15 cellular contexts compared by ENCODE assay signal in the genomic region with DNA sequence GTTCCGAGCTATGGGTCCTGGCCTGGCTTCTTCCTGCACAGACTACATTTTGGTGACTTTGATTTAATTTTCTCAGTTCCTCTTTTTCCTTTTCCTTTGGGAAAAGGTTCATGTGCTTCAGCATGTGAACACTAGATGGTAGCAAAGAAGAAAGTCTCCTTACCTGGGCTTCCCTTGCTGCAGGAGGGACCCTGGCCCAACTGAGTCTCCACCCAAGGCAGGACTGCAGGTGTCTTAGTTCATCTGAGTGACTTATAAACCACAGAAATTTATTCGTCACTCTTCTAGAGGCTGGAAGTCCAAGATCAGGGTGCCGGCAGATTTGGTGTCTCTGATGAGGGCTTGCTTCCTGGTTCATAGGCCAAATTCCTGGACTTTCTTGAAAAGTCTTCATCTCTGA.
DNase-seq lines count a peak whose midpoint lies in the region; ATAC-seq, FAIRE-seq and TF ChIP-seq lines count a peak whose summit lies in the region.
"Had no signal": no experiment of that assay in that cellular context is flagged by ENCODE, and none has a peak within 500 bp of the region (broad histone marks: within the 10 kb centered on the region; RNA-seq: fewer than 3 reads in every experiment).

No MANE protein-coding gene starts in this region.

- WGBS in H9 (ENCODE audit: extremely low coverage, insufficient read length, low lambda C conversion rate), result no CpG with 5 or more reads among the region's 3 CpGs

- H3K23me2 ChIP-seq in H9 (ENCODE audit: insufficient read length, low read depth, low read length, poor library complexity, severe bottlenecking), result no peaks in the 10 kb centered on the region

- no peak overlapping the region for H4K5ac ChIP-seq in H9 (ENCODE audit: insufficient read length, low read depth, low read length)

- H2AFZ ChIP-seq in H9 (ENCODE audit: low read length), result no peak overlapping the region

- FAIRE-seq in D721Med (lab: Jason Lieb, UNC), result no peak
- FAIRE-seq: G401.6 had no signal

- no peaks in the 10 kb centered on the region for H3K4me1 Mint-ChIP-seq in H9

- H3K4me3 ChIP-seq in BLaER1, result no peak overlapping the region
- H3K4me3 ChIP-seq: HAP-1, stomach had no signal

- CTCF ChIA-PET in RWPE1 (lab: Yijun Ruan, JAX), result interaction anchor here (0.6 to 0.7 kb wide), 2 partner anchors 15 to 425 kb away, joined by 3 to 4 read pairs; no protein-coding TSS in a partner anchor

- no peak overlapping the region for H2BK5ac ChIP-seq in H9 (ENCODE audit: insufficient read length, low read length)

- H3K27ac ChIP-seq in BLaER1 (no peak overlapping the region), H9 (ENCODE audit: insufficient read length, low read depth, low read length) (no peak overlapping the region), RWPE1 (no peak overlapping the region)
- H3K27ac ChIP-seq: stomach had no signal

- no peak overlapping the region for H3T11ph ChIP-seq in H9 (ENCODE audit: low read length)

- no peak overlapping the region for H2BK12ac ChIP-seq in H9 (ENCODE audit: insufficient read length, low read depth, low read length)

- no peak overlapping the region for H4K91ac ChIP-seq in H9 (ENCODE audit: insufficient read length, low read depth, low read length)

- H4K20me1 ChIP-seq in BLaER1, result peaks cover 100% of the 10 kb centered on the region
- H4K20me1 ChIP-seq in H9 (ENCODE audit: control insufficient read depth, insufficient read depth, insufficient read length), result no peaks in the 10 kb centered on the region

- no peak overlapping the region for H3K18ac ChIP-seq in H9 (ENCODE audit: insufficient read length, low read depth, low read length)

- POLR2A ChIA-PET in RWPE1 (lab: Yijun Ruan, JAX; ENCODE audit: low non-redundant PET), result no interaction called here

- H3K79me1 ChIP-seq in H9 (ENCODE audit: insufficient read depth, low read depth, low read length, poor library complexity, severe bottlenecking), result no peaks in the 10 kb centered on the region

- H3K4me1 ChIP-seq in BLaER1, result peaks cover 92% of the 10 kb centered on the region
- no peaks in the 10 kb centered on the region for H3K4me1 ChIP-seq in H9 (ENCODE audit: insufficient read depth, low read length)
- H3K4me1 ChIP-seq: HAP-1 had no signal

- no peak for DNase-seq in H9
- DNase-seq in RWPE1 (ENCODE audit: low spot score), result peak; percentile 67
- peak; percentile 71 for DNase-seq in iPS-NIHi7 (ENCODE audit: extremely low spot score)
- DNase-seq in D721Med (ENCODE audit: insufficient read length, low spot score), result no peak
- DNase-seq in NCI-H1092 treated with DMSO at 0.1 percent for 48 hours (lab: John Stamatoyannopoulos, UW), result no peak
- no peak for DNase-seq in AG08395 (ENCODE audit: low spot score)
- DNase-seq: C1 segment of cervical spinal cord, erythroblast, IMR-90, NCI-H2081 treated with DMSO at 0.1 percent for 48 hours, stomach had no signal

- no peak overlapping the region for H2BK120ac ChIP-seq in H9 (ENCODE audit: low read depth, low read length, poor library complexity, severe bottlenecking)

- H2BK20ac ChIP-seq in H9 (ENCODE audit: low read depth, low read length, poor library complexity, severe bottlenecking), result no peak overlapping the region

- H2BK15ac ChIP-seq in H9 (ENCODE audit: low read depth, low read length), result no peak overlapping the region

- peaks cover 100% of the 10 kb centered on the region for H3K36me3 ChIP-seq in BLaER1
- H3K36me3 ChIP-seq: HAP-1, stomach had no signal

- peaks cover 0 to 4% (median 0%) of the 10 kb centered on the region in 3 experiments; a peak in 2 of 7 replicates for H3K36me3 Mint-ChIP-seq in H9 (ENCODE audit: insufficient read depth in 1 of 3, low read depth in 3 of 3)

- H3K23ac ChIP-seq in H9 (ENCODE audit: insufficient read length, low read depth, low read length), result no peak overlapping the region

- no peaks in the 10 kb centered on the region for H3K79me2 ChIP-seq in H9 (ENCODE audit: insufficient read depth, low read length)

- H3K27me3 ChIP-seq in BLaER1, result no peaks in the 10 kb centered on the region
- H3K27me3 ChIP-seq in H9 (ENCODE audit: insufficient read depth, low read length), result no peaks in the 10 kb centered on the region; the same call in 1 of the 2 replicates

- H3K56ac ChIP-seq in H9 (ENCODE audit: insufficient read length, low read depth, low read length), result no peak overlapping the region

- H3K9ac ChIP-seq in BLaER1 (no peak overlapping the region), H9 (ENCODE audit: extremely low read depth, insufficient read length, low read length) (no peak overlapping the region)

- H3K4me2 ChIP-seq in BLaER1, result peak overlapping the region; percentile 47
- H3K4me2 ChIP-seq in H9 (ENCODE audit: insufficient read depth, insufficient read length, low read length), result no peak overlapping the region

- TF ChIP-seq CTCF in H9 (conservative IDR thresholded peaks at IDR 0.05) (peak; percentile 63), RWPE1 (conservative IDR thresholded peaks at IDR 0.05; ENCODE audit: low read depth) (no peak; the same call in 1 of the 2 replicates), D721Med (IDR thresholded peaks at IDR 0.05; ENCODE audit: insufficient read depth, missing control alignments) (no peak)

- H3K27ac Mint-ChIP-seq in H9, result no peak overlapping the region

- H4K8ac ChIP-seq in H9 (replicated peaks; ENCODE audit: insufficient read length, low read depth, low read length), result no peak overlapping the region

- no peaks in the 10 kb centered on the region for H3K9me3 ChIP-seq in BLaER1
- H3K9me3 ChIP-seq in H9 (ENCODE audit: control insufficient read depth, low read depth, low read length), result no peaks in the 10 kb centered on the region
- H3K9me3 ChIP-seq: HAP-1, stomach had no signal

- H3K9me3 Mint-ChIP-seq in H9, result peaks cover 3 to 68% of the 10 kb centered on the region in 2 experiments

- H2AK5ac ChIP-seq in H9 (ENCODE audit: insufficient read length, low read length), result no peak overlapping the region

- no peak overlapping the region for H3K4ac ChIP-seq in H9 (ENCODE audit: low read depth, low read length)

- ATAC-seq in GM21619 (IDR thresholded peaks at IDR 0.05; ENCODE audit: unreplicated experiment), result no peak

- H3K14ac ChIP-seq in H9 (ENCODE audit: insufficient read depth, low read length), result no peak overlapping the region

- no peak overlapping the region for H3K4me3 Mint-ChIP-seq in H9

- peaks cover 45% of the 10 kb centered on the region for H3K27me3 Mint-ChIP-seq in H9 (ENCODE audit: low read depth)

Comparison
In these comparisons a context has a peak if more than half of its experiments do, and no peak if none do; other contexts are left out.
1. DNase-seq: peak in RWPE1 (single experiment) and iPS-NIHi7 (single experiment); none in H9 (single experiment), D721Med (single experiment), NCI-H1092 treated with DMSO at 0.1 percent for 48 hours (single experiment) and AG08395 (single experiment).